Comparison of ENCODE assay signal across 8 cellular contexts in the genomic region with DNA sequence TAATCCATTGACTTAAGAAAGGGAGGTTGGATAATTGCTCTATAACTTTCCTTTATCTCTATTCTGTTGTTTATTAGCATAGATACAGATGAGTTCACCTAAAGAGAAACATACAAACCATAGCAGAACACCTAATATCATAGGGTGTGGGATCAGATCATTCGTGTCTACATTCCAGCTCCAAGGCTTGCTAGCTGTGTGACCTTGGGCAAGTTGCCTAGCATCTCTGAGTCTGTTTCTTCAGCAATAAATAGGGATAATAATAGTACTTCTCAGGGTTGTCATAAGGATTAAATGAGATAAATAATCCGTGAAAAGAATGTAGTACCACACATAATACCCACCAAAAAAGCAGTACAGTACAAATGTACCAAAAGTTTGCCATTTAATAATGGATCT.
DNase-seq lines count a peak whose midpoint lies in the region; ATAC-seq, FAIRE-seq and TF ChIP-seq lines count a peak whose summit lies in the region.

No MANE protein-coding gene starts in this region.

- H3K4me3 ChIP-seq in CD4-positive, CD25-positive, alpha-beta regulatory T cell (ENCODE audit: low read depth, low read length) = peak overlapping the region; percentile 69
- H3K4me3 ChIP-seq in esophagus muscularis mucosa (no peak overlapping the region), pancreas (no peak overlapping the region)

- no peak overlapping the region for H3T11ph ChIP-seq in H9 (ENCODE audit: low read length)

- H3K27me3 ChIP-seq in CD4-positive, CD25-positive, alpha-beta regulatory T cell (ENCODE audit: control insufficient read depth, insufficient read depth, low read length) = no peaks in the 10 kb centered on the region
- H3K27me3 ChIP-seq in esophagus muscularis mucosa (no peaks in the 10 kb centered on the region), pancreas (no peaks in the 10 kb centered on the region), H9 (ENCODE audit: insufficient read depth, low read length) (no peaks in the 10 kb centered on the region)

- no peaks in the 10 kb centered on the region for H3K27me3 Mint-ChIP-seq in CD4-positive, CD25-positive, alpha-beta regulatory T cell
- no peaks in the 10 kb centered on the region for H3K27me3 Mint-ChIP-seq in T-helper 17 cell
- no peaks in the 10 kb centered on the region for H3K27me3 Mint-ChIP-seq in H9 (ENCODE audit: low read depth)

- H4K91ac ChIP-seq in H9 (ENCODE audit: insufficient read length, low read depth, low read length) = no peak overlapping the region

- H3K27ac Mint-ChIP-seq in CD4-positive, CD25-positive, alpha-beta regulatory T cell = peak overlapping the region; percentile 96 to 100 (median 100)
- H3K27ac Mint-ChIP-seq in T-helper 17 cell (no peak overlapping the region), H9 (no peak overlapping the region)

- no peaks in the 10 kb centered on the region for H3K79me2 ChIP-seq in H9 (ENCODE audit: insufficient read depth, low read length)

- no peak overlapping the region for H2AK5ac ChIP-seq in H9 (ENCODE audit: insufficient read length, low read length)

- H2AFZ ChIP-seq in H9 (ENCODE audit: low read length) = no peak overlapping the region

- no peaks in the 10 kb centered on the region for H3K23me2 ChIP-seq in H9 (ENCODE audit: insufficient read length, low read depth, low read length, poor library complexity, severe bottlenecking)

- intact Hi-C loops in esophagus muscularis mucosa (cut with DNase I) (loop anchor here (5.0 kb wide), 1 partner anchor 40 kb away; no protein-coding TSS in a partner anchor), pancreas (cut with DNase I) (loop anchor here in 2 of 3 donors (5.0 to 10.0 kb wide), 2 partner anchors 123 to 130 kb away; partner anchors contain the start of gene PPP1CB (in 1 of the 2))

- TF ChIP-seq POLR2A in esophagus muscularis mucosa (IDR thresholded peaks at IDR 0.05; ENCODE audit: low read depth) = no peak

- no peak overlapping the region for H2BK5ac ChIP-seq in H9 (ENCODE audit: insufficient read length, low read length)

- H4K8ac ChIP-seq in H9 (replicated peaks; ENCODE audit: insufficient read length, low read depth, low read length) = no peak overlapping the region

- 40% methylated on average over 2 of the region's 2 CpGs for WGBS in esophagus muscularis mucosa
- WGBS in pancreas, 2 donors = 5 to 13% methylated on average over 2 of the region's 2 CpGs
- WGBS in H9 (ENCODE audit: extremely low coverage, insufficient read length, low lambda C conversion rate) = no CpG with 5 or more reads among the region's 2 CpGs

- peaks cover 3% of the 10 kb centered on the region for H3K36me3 Mint-ChIP-seq in CD4-positive, CD25-positive, alpha-beta regulatory T cell
- H3K36me3 Mint-ChIP-seq in T-helper 17 cell (ENCODE audit: low read depth) = peaks cover 2% of the 10 kb centered on the region
- no peaks in the 10 kb centered on the region for H3K36me3 Mint-ChIP-seq in H9 (ENCODE audit: insufficient read depth in 1 of 3, low read depth in 3 of 3)

- peaks cover 13 to 97% (median 56%) of the 10 kb centered on the region in 4 donors for H3K4me1 Mint-ChIP-seq in CD4-positive, CD25-positive, alpha-beta regulatory T cell
- peaks cover 64% of the 10 kb centered on the region for H3K4me1 Mint-ChIP-seq in T-helper 17 cell
- H3K4me1 Mint-ChIP-seq in H9 = peaks cover 40 to 46% of the 10 kb centered on the region in 2 experiments

- no peak overlapping the region for H3K14ac ChIP-seq in H9 (ENCODE audit: insufficient read depth, low read length)

- ATAC-seq in CD4-positive, CD25-positive, alpha-beta regulatory T cell (ENCODE audit: low read depth in 2 of 2) = no peak
- peak; percentile 6 for ATAC-seq in T-helper 17 cell
- ATAC-seq in pancreas = peak in 1 of 4 donors; percentile 5
- no peak for ATAC-seq in GM21423 (IDR thresholded peaks at IDR 0.05; ENCODE audit: unreplicated experiment)

- H3K18ac ChIP-seq in H9 (ENCODE audit: insufficient read length, low read depth, low read length) = no peak overlapping the region

- no peak overlapping the region for H2BK15ac ChIP-seq in H9 (ENCODE audit: low read depth, low read length)

- no peak overlapping the region for H4K5ac ChIP-seq in H9 (ENCODE audit: insufficient read length, low read depth, low read length)

- peak overlapping the region; percentile 57 to 79 (median 77) for H3K4me3 Mint-ChIP-seq in CD4-positive, CD25-positive, alpha-beta regulatory T cell
- H3K4me3 Mint-ChIP-seq in T-helper 17 cell = peak overlapping the region; percentile 81
- H3K4me3 Mint-ChIP-seq in H9 = no peak overlapping the region

- no peak overlapping the region for H2BK120ac ChIP-seq in H9 (ENCODE audit: low read depth, low read length, poor library complexity, severe bottlenecking)

- H3K9ac ChIP-seq in H9 (ENCODE audit: extremely low read depth, insufficient read length, low read length) = no peak overlapping the region

- H3K9me3 Mint-ChIP-seq in CD4-positive, CD25-positive, alpha-beta regulatory T cell = no peaks in the 10 kb centered on the region
- H3K9me3 Mint-ChIP-seq in H9 = no peaks in the 10 kb centered on the region; a peak in 1 of 5 replicates

- no peak overlapping the region for H3K23ac ChIP-seq in H9 (ENCODE audit: insufficient read length, low read depth, low read length)

- H3K36me3 ChIP-seq in CD4-positive, CD25-positive, alpha-beta regulatory T cell (ENCODE audit: control insufficient read depth, insufficient read depth, low read length) = no peaks in the 10 kb centered on the region
- H3K36me3 ChIP-seq in esophagus muscularis mucosa (no peaks in the 10 kb centered on the region), pancreas (no peaks in the 10 kb centered on the region)

- H2BK12ac ChIP-seq in H9 (ENCODE audit: insufficient read length, low read depth, low read length) = no peak overlapping the region

- TF ChIP-seq CTCF in esophagus muscularis mucosa (IDR thresholded peaks at IDR 0.05) (no peak), pancreas (IDR thresholded peaks at IDR 0.05) (no peak), H9 (conservative IDR thresholded peaks at IDR 0.05) (no peak)

- H4K20me1 ChIP-seq in H9 (ENCODE audit: control insufficient read depth, insufficient read depth, insufficient read length) = no peaks in the 10 kb centered on the region

- FAIRE-seq in pancreas (lab: Jason Lieb, UNC) = peak; percentile 13

- no peak overlapping the region for H3K4me2 ChIP-seq in H9 (ENCODE audit: insufficient read depth, insufficient read length, low read length)

- no peak for TF ChIP-seq EP300 in esophagus muscularis mucosa (IDR thresholded peaks at IDR 0.05)

- DNase-seq in CD4-positive, CD25-positive, alpha-beta regulatory T cell = no peak
- DNase-seq in T-helper 17 cell = no peak
- no peak for DNase-seq in esophagus muscularis mucosa (ENCODE audit: extremely low spot score)
- peak in 1 of 6 donors; percentile 27 for DNase-seq in pancreas
- DNase-seq in H9 = no peak
- no peak for DNase-seq in NCI-H69 (lab: John Stamatoyannopoulos, UW)
- no peak for DNase-seq in NCI-H187 treated with DMSO at 0.1 percent for 48 hours (lab: John Stamatoyannopoulos, UW)

- H3K27ac ChIP-seq in CD4-positive, CD25-positive, alpha-beta regulatory T cell (ENCODE audit: insufficient read depth, low read length, poor library complexity, severe bottlenecking) = peak overlapping the region; percentile 98
- H3K27ac ChIP-seq in esophagus muscularis mucosa (replicated peaks in 1 of 4) = peak overlapping the region; percentile 92 to 98 (median 96)
- H3K27ac ChIP-seq in pancreas = peak overlapping the region; percentile 68 to 92 (median 83)
- no peak overlapping the region for H3K27ac ChIP-seq in H9 (ENCODE audit: insufficient read length, low read depth, low read length)

- no peak overlapping the region for H3K4ac ChIP-seq in H9 (ENCODE audit: low read depth, low read length)

- H3K9me3 ChIP-seq in CD4-positive, CD25-positive, alpha-beta regulatory T cell (ENCODE audit: control insufficient read depth in 2 of 2, low read length in 2 of 2) = no peaks in the 10 kb centered on the region
- no peaks in the 10 kb centered on the region for H3K9me3 ChIP-seq in T-helper 17 cell (ENCODE audit: control insufficient read depth, low read length, poor library complexity, severe bottlenecking)
- no peaks in the 10 kb centered on the region for H3K9me3 ChIP-seq in esophagus muscularis mucosa
- H3K9me3 ChIP-seq in pancreas = no peaks in the 10 kb centered on the region
- H3K9me3 ChIP-seq in H9 (ENCODE audit: control insufficient read depth, low read depth, low read length) = no peaks in the 10 kb centered on the region

- H3K56ac ChIP-seq in H9 (ENCODE audit: insufficient read length, low read depth, low read length) = no peak overlapping the region

- H3K4me1 ChIP-seq in CD4-positive, CD25-positive, alpha-beta regulatory T cell (ENCODE audit: control insufficient read depth, insufficient read depth, low read length, poor library complexity, severe bottlenecking) = peaks cover 81% of the 10 kb centered on the region
- H3K4me1 ChIP-seq in esophagus muscularis mucosa (peaks cover 61 to 97% (median 92%) of the 10 kb centered on the region in 4 donors), pancreas (peaks cover 0 to 30% (median 28%) of the 10 kb centered on the region in 3 donors), H9 (ENCODE audit: insufficient read depth, low read length) (peaks cover 10% of the 10 kb centered on the region; the same call in 1 of the 2 replicates)

- no peaks in the 10 kb centered on the region for H3K79me1 ChIP-seq in H9 (ENCODE audit: insufficient read depth, low read depth, low read length, poor library complexity, severe bottlenecking)

- no peak overlapping the region for H2BK20ac ChIP-seq in H9 (ENCODE audit: low read depth, low read length, poor library complexity, severe bottlenecking)

Comparison
In these comparisons a context has a peak if more than half of its experiments do, and no peak if none do; other contexts are left out.
1. H3K27ac Mint-ChIP-seq: peak in CD4-positive, CD25-positive, alpha-beta regulatory T cell (3 of 3); none in T-helper 17 cell (single experiment) and H9 (0 of 3).
2. H3K4me3 Mint-ChIP-seq: peak in CD4-positive, CD25-positive, alpha-beta regulatory T cell (4 of 4) and T-helper 17 cell (single experiment); none in H9 (0 of 2).